ENCODE assay signal across 9 cellular contexts in genomic region chr15:69576035-69576526, GRCh38.
DNase-seq lines count a peak whose midpoint lies in the region; ATAC-seq and TF ChIP-seq lines count a peak whose summit lies in the region.
"Had no signal": no experiment of that assay in that cellular context is flagged by ENCODE, and none has a peak within 500 bp of the region (broad histone marks: within the 10 kb centered on the region; RNA-seq: fewer than 3 reads in every experiment).

No MANE protein-coding gene starts in this region.

- H3K9me3 ChIP-seq in CD4-positive, alpha-beta T cell (ENCODE audit: control insufficient read depth, low read length): no peaks in the 10 kb centered on the region
- H3K9me3 ChIP-seq in SJSA1 (replicated peaks): no peaks in the 10 kb centered on the region

- peak; percentile 78 for TF ChIP-seq CTCF in CD4-positive, alpha-beta T cell (IDR thresholded peaks at IDR 0.05)
- TF ChIP-seq CTCF in retinal pigment epithelial cell (conservative IDR thresholded peaks at IDR 0.05; ENCODE audit: low read depth, low read length): peak; percentile 90

- intact Hi-C loops in CD4-positive, alpha-beta T cell (cut with DNase I, micrococcal nuclease): loop anchor here (1.0 to 10.0 kb wide), 9 partner anchors 146 to 1009 kb away; partner anchors contain the start of gene TLE3 (in 1 of the 2)
- intact Hi-C loops in Right ventricle myocardium inferior (cut with DNase I): loop anchor here (5.0 to 10.0 kb wide), 3 partner anchors 789 to 911 kb away; no protein-coding TSS in a partner anchor

- H3K36me3 ChIP-seq in SJSA1: no peaks in the 10 kb centered on the region

- peaks cover 34% of the 10 kb centered on the region for H3K4me1 ChIP-seq in SJSA1 (replicated peaks)

- H3K9me3 Mint-ChIP-seq in CD4-positive, alpha-beta T cell: no peaks in the 10 kb centered on the region
- H3K9me3 Mint-ChIP-seq: IgD-negative memory B cell had no signal

- no peak overlapping the region for H3K27ac ChIP-seq in CD4-positive, alpha-beta T cell (ENCODE audit: low read depth, low read length)
- 0 out of 2 replicates have a peak overlapping the region, but pooled peaks have one; percentile 4 for H3K27ac ChIP-seq in SJSA1

- H3K4me3 ChIP-seq in SJSA1 (no peak overlapping the region), retinal pigment epithelial cell (ENCODE audit: low read length) (no peak overlapping the region)

- ATAC-seq in CD4-positive, alpha-beta T cell (ENCODE audit: poor library complexity): peak; percentile 76
- ATAC-seq in Right ventricle myocardium inferior (peak; percentile 72), HG02642 (IDR thresholded peaks at IDR 0.05; ENCODE audit: poor library complexity, unreplicated experiment) (no peak), GM19452 (IDR thresholded peaks at IDR 0.05; ENCODE audit: unreplicated experiment) (no peak)

- POLR2A ChIA-PET in CD4-positive, alpha-beta T cell (lab: Charles Lee): interaction anchor here (1.3 kb wide), 1 partner anchor 522 kb away, joined by 3 read pairs; the partner anchor contains the start of gene TLE3

- DNase-seq in CD4-positive, alpha-beta T cell: peak; percentile 44 to 78 (median 66)
- DNase-seq in HT1080 (ENCODE audit: low read depth): peak; percentile 56
- DNase-seq in SJSA1 (ENCODE audit: low read depth in 1 of 2, low spot score in 2 of 2): peak; percentile 73 to 76
- DNase-seq in activated naive CD4-positive, alpha-beta T cell (lab: John Stamatoyannopoulos, UW): peak; percentile 12 to 66 (median 36)
- DNase-seq in Right ventricle myocardium inferior (ENCODE audit: missing footprints): no peak
- no peak for DNase-seq in retinal pigment epithelial cell (ENCODE audit: low read depth)

- H3K27me3 ChIP-seq in CD4-positive, alpha-beta T cell (ENCODE audit: control insufficient read depth, insufficient read depth, low read length): no peaks in the 10 kb centered on the region
- H3K27me3 ChIP-seq in SJSA1 (replicated peaks): no peaks in the 10 kb centered on the region

- H3K4me1 Mint-ChIP-seq in CD4-positive, alpha-beta T cell (ENCODE audit: low read depth): peaks cover 33% of the 10 kb centered on the region

- no peaks in the 10 kb centered on the region for H3K36me3 Mint-ChIP-seq in CD4-positive, alpha-beta T cell (ENCODE audit: low read depth)
- H3K36me3 Mint-ChIP-seq: IgD-negative memory B cell had no signal

- CTCF ChIA-PET in CD4-positive, alpha-beta T cell (lab: Charles Lee): interaction anchor here (0.8 to 1.5 kb wide), 2 partner anchors 101 to 1146 kb away, joined by 3 read pairs; no protein-coding TSS in a partner anchor

- H3K4me3 Mint-ChIP-seq in CD4-positive, alpha-beta T cell: no peak overlapping the region

- no peaks in the 10 kb centered on the region for H3K27me3 Mint-ChIP-seq in CD4-positive, alpha-beta T cell

- no peak overlapping the region for H3K27ac Mint-ChIP-seq in CD4-positive, alpha-beta T cell

Comparison
In these comparisons a context has a peak if more than half of its experiments do, and no peak if none do; other contexts are left out.
1. ATAC-seq: peak in CD4-positive, alpha-beta T cell (single experiment) and Right ventricle myocardium inferior (single experiment); none in HG02642 (single experiment) and GM19452 (single experiment).
2. DNase-seq: peak in CD4-positive, alpha-beta T cell (10 of 10), HT1080 (single experiment), SJSA1 (2 of 2) and activated naive CD4-positive, alpha-beta T cell (4 of 4); none in Right ventricle myocardium inferior (single experiment) and retinal pigment epithelial cell (single experiment).